16 cellular contexts compared by ENCODE assay signal in genomic region chr2:60463249-60463648, GRCh38.
DNase-seq lines count a peak whose midpoint lies in the region; ATAC-seq, FAIRE-seq and TF ChIP-seq lines count a peak whose summit lies in the region.
"Had no signal": no experiment of that assay in that cellular context is flagged by ENCODE, and none has a peak within 500 bp of the region (broad histone marks: within the 10 kb centered on the region; RNA-seq: fewer than 3 reads in every experiment).

No MANE protein-coding gene starts in this region.

- H2AFZ ChIP-seq in OCI-LY7 (ENCODE audit: low read length): no peak overlapping the region
- H2AFZ ChIP-seq in HepG2 (ENCODE audit: low read length): no peak overlapping the region

- CTCF ChIA-PET in OCI-LY7 (lab: Charles Lee; ENCODE audit: unreplicated experiment) (no interaction called here), HepG2 (lab: Yijun Ruan, JAX; ENCODE audit: low intra/inter-chr PET ratio, low total read pairs) (no interaction called here)
- CTCF ChIA-PET in CD4-positive, alpha-beta T cell (lab: Charles Lee): no interaction called here

- H3K4me2 ChIP-seq in OCI-LY7 (ENCODE audit: low read length) (no peak overlapping the region), HepG2 (ENCODE audit: low read depth, low read length) (no peak overlapping the region)

- H3K9me3 Mint-ChIP-seq in nephron progenitor cell: peaks cover 6% of the 10 kb centered on the region
- no peaks in the 10 kb centered on the region for H3K9me3 Mint-ChIP-seq in CD4-positive, alpha-beta T cell

- ATAC-seq in GM21825 (IDR thresholded peaks at IDR 0.05; ENCODE audit: unreplicated experiment) (no peak), HepG2 (no peak)
- ATAC-seq in CD4-positive, alpha-beta T cell (ENCODE audit: poor library complexity): no peak
- ATAC-seq: gastrocnemius medialis, left lung had no signal

- TF ChIP-seq EP300 in HepG2 (IDR thresholded peaks at IDR 0.05; ENCODE audit: low read depth in 2 of 2, low read length in 2 of 2): no peak
- TF ChIP-seq EP300 in HepG2 (CRISPR knock-in tag; IDR thresholded peaks at IDR 0.05; ENCODE audit: borderline replicate concordance): no peak

- 33% methylated on average over 6 of the region's 6 CpGs for WGBS in HepG2 (ENCODE audit: low lambda C conversion rate)

- no peaks in the 10 kb centered on the region for H3K9me2 ChIP-seq in OCI-LY7 (ENCODE audit: insufficient read depth, low read length)

- BruUV-seq in OCI-LY7 (replicated peaks; lab: Mats Ljungman, UMichigan) (no TSS peak), HepG2 (replicated peaks; lab: Mats Ljungman, UMichigan) (no TSS peak)

- no peak overlapping the region for H3K4me3 Mint-ChIP-seq in nephron progenitor cell
- H3K4me3 Mint-ChIP-seq in CD4-positive, alpha-beta T cell: no peak overlapping the region
- H3K4me3 Mint-ChIP-seq: activated naive CD8-positive, alpha-beta T cell; HFFc6 had no signal

- no peak for FAIRE-seq in HepG2 (lab: Jason Lieb, UNC)
- FAIRE-seq: HTR-8/SVneo had no signal

- no peaks in the 10 kb centered on the region for H3K9me3 ChIP-seq in OCI-LY7 (ENCODE audit: low read length)
- H3K9me3 ChIP-seq in HepG2 (ENCODE audit: low read length): no peaks in the 10 kb centered on the region
- no peaks in the 10 kb centered on the region for H3K9me3 ChIP-seq in CD4-positive, alpha-beta T cell (ENCODE audit: control insufficient read depth, low read length)
- H3K9me3 ChIP-seq: gastrocnemius medialis, left lung, SJCRH30 had no signal

- H3K36me3 ChIP-seq in OCI-LY7 (ENCODE audit: insufficient read depth, low read length) (peaks cover 87% of the 10 kb centered on the region), HepG2 (replicated peaks in 1 of 2; ENCODE audit: control insufficient read depth in 1 of 2, insufficient read depth in 2 of 2, low read length in 2 of 2) (no peaks in the 10 kb centered on the region)
- H3K36me3 ChIP-seq: gastrocnemius medialis had no signal

- no peaks in the 10 kb centered on the region for H3K27me3 Mint-ChIP-seq in nephron progenitor cell (ENCODE audit: low read depth, poor library complexity)
- H3K27me3 Mint-ChIP-seq in CD4-positive, alpha-beta T cell: no peaks in the 10 kb centered on the region
- H3K27me3 Mint-ChIP-seq: activated naive CD8-positive, alpha-beta T cell had no signal

- H3K27ac ChIP-seq in OCI-LY7 (ENCODE audit: low read depth, low read length, poor library complexity, severe bottlenecking) (no peak overlapping the region), HepG2 (ENCODE audit: extremely low read length, insufficient read depth, low read length) (no peak overlapping the region)
- no peak overlapping the region for H3K27ac ChIP-seq in CD4-positive, alpha-beta T cell (ENCODE audit: low read depth, low read length)
- H3K27ac ChIP-seq: gastrocnemius medialis, left lung, SJCRH30 had no signal

- H3K27ac Mint-ChIP-seq in nephron progenitor cell: peak overlapping the region; percentile 82
- no peak overlapping the region for H3K27ac Mint-ChIP-seq in CD4-positive, alpha-beta T cell
- H3K27ac Mint-ChIP-seq: activated naive CD8-positive, alpha-beta T cell; HFFc6 had no signal

- in situ Hi-C loops in HepG2 (cut with HindIII; ENCODE audit: extremely low pct_ligation_motif_present, low pct_unique_long_range_greater_than_20kb): no loop called here

- no peak overlapping the region for H3K4me3 ChIP-seq in OCI-LY7 (ENCODE audit: low read depth, low read length, poor library complexity, severe bottlenecking)
- no peak overlapping the region for H3K4me3 ChIP-seq in HepG2 (replicated peaks in 1 of 3; ENCODE audit: insufficient read depth in 1 of 3, low read depth in 2 of 3, low read length in 3 of 3)
- H3K4me3 ChIP-seq: gastrocnemius medialis, left lung, SJCRH30 had no signal

- H3K9ac ChIP-seq in HepG2 (ENCODE audit: insufficient read depth, low read depth, low read length): no peak overlapping the region

- no peak for TF ChIP-seq RAD21 in HepG2 (CRISPR knock-in tag; IDR thresholded peaks at IDR 0.05)

- no peak for TF ChIP-seq POLR2A in HepG2 (IDR thresholded peaks at IDR 0.05; ENCODE audit: insufficient read depth in 1 of 2, low read depth in 2 of 2, low read length in 2 of 2)

- peaks cover 27% of the 10 kb centered on the region for H3K36me3 Mint-ChIP-seq in nephron progenitor cell (ENCODE audit: low read depth)
- H3K36me3 Mint-ChIP-seq in CD4-positive, alpha-beta T cell (ENCODE audit: low read depth): no peaks in the 10 kb centered on the region
- H3K36me3 Mint-ChIP-seq: activated naive CD8-positive, alpha-beta T cell had no signal

- no peaks in the 10 kb centered on the region for H4K20me1 ChIP-seq in OCI-LY7 (ENCODE audit: insufficient read depth, low read length)
- H4K20me1 ChIP-seq in HepG2 (ENCODE audit: insufficient read depth, low read length): no peaks in the 10 kb centered on the region

- H3K27me3 ChIP-seq in HepG2 (ENCODE audit: control insufficient read depth in 1 of 2, insufficient read depth in 2 of 2, low read length in 2 of 2): no peaks in the 10 kb centered on the region
- no peaks in the 10 kb centered on the region for H3K27me3 ChIP-seq in CD4-positive, alpha-beta T cell (ENCODE audit: control insufficient read depth, insufficient read depth, low read length)
- H3K27me3 ChIP-seq: dorsolateral prefrontal cortex, gastrocnemius medialis, left lung, SJCRH30 had no signal

- intact Hi-C loops in OCI-LY7 (cut with micrococcal nuclease; ENCODE audit: unreplicated experiment) (no loop called here), HepG2 (cut with micrococcal nuclease; ENCODE audit: unreplicated experiment) (no loop called here)
- intact Hi-C loops in CD4-positive, alpha-beta T cell (cut with DNase I, micrococcal nuclease): no loop called here

- TF ChIP-seq CTCF in nephron progenitor cell (IDR thresholded peaks at IDR 0.05): no peak
- TF ChIP-seq CTCF in OCI-LY7 (conservative IDR thresholded peaks at IDR 0.05; ENCODE audit: low read length): no peak
- no peak for TF ChIP-seq CTCF in HepG2 (CRISPR knock-in tag; IDR thresholded peaks at IDR 0.05)
- TF ChIP-seq CTCF in CD4-positive, alpha-beta T cell (IDR thresholded peaks at IDR 0.05): no peak

- DNase-seq in Ammon's horn (ENCODE audit: low spot score) (peak; percentile 64), NCI-H1105 (lab: John Stamatoyannopoulos, UW) (peak; percentile 48), fibroblast of peridontal ligament (ENCODE audit: extremely low read depth) (peak; percentile 73), nephron progenitor cell (no peak), OCI-LY7 (ENCODE audit: low spot score) (no peak), HepG2 (ENCODE audit: low spot score) (no peak)
- no peak for DNase-seq in CD4-positive, alpha-beta T cell
- DNase-seq: gastrocnemius medialis, HFFc6, left lung, NCI-H774 had no signal

- H3K4me1 ChIP-seq in OCI-LY7 (ENCODE audit: insufficient read depth, low read length, poor library complexity, severe bottlenecking) (no peaks in the 10 kb centered on the region), HepG2 (ENCODE audit: insufficient read depth, low read length) (peaks cover 10% of the 10 kb centered on the region)
- H3K4me1 ChIP-seq: gastrocnemius medialis had no signal

- POLR2A ChIA-PET in OCI-LY7 (lab: Charles Lee) (interaction anchor here (0.6 to 1.3 kb wide), 3 partner anchors 11 to 20 kb away, joined by 3 to 4 read pairs (median 3); no protein-coding TSS in a partner anchor), HepG2 (lab: Yijun Ruan, JAX) (no interaction called here)
- POLR2A ChIA-PET in CD4-positive, alpha-beta T cell (lab: Charles Lee): no interaction called here

- H3K79me2 ChIP-seq in OCI-LY7 (ENCODE audit: insufficient read depth, low read depth, low read length) (peaks cover 29% of the 10 kb centered on the region), HepG2 (ENCODE audit: insufficient read depth, low read length) (no peaks in the 10 kb centered on the region)

- H3K4me1 Mint-ChIP-seq in nephron progenitor cell: peaks cover 55% of the 10 kb centered on the region
- no peaks in the 10 kb centered on the region for H3K4me1 Mint-ChIP-seq in CD4-positive, alpha-beta T cell (ENCODE audit: low read depth)

TF ChIP-seq in HepG2, 621 proteins besides CTCF, POLR2A, EP300 and RAD21 (continues in another document):
- no peak for TF ChIP-seq CHD4 (IDR thresholded peaks at IDR 0.05; ENCODE audit: borderline replicate concordance, low read length)
- TF ChIP-seq RXRB (CRISPR knock-in tag; IDR thresholded peaks at IDR 0.05; ENCODE audit: borderline replicate concordance): no peak
- no peak for TF ChIP-seq IKZF4 (CRISPR knock-in tag; IDR thresholded peaks at IDR 0.05; ENCODE audit: borderline replicate concordance, low read depth, not compliant biosample characterization)
- TF ChIP-seq GATAD2A (CRISPR knock-in tag; IDR thresholded peaks at IDR 0.05): no peak
- TF ChIP-seq ZNF775 (CRISPR knock-in tag; IDR thresholded peaks at IDR 0.05; ENCODE audit: borderline replicate concordance): no peak
- no peak for TF ChIP-seq TBP (CRISPR knock-in tag; IDR thresholded peaks at IDR 0.05)
- TF ChIP-seq ZNF678 (CRISPR knock-in tag; IDR thresholded peaks at IDR 0.05): no peak
- no peak for TF ChIP-seq E2F1 (CRISPR knock-in tag; IDR thresholded peaks at IDR 0.05)
- TF ChIP-seq ZNF234 (CRISPR knock-in tag; conservative IDR thresholded peaks at IDR 0.05): no peak
- no peak for TF ChIP-seq ZFAT (CRISPR knock-in tag; conservative IDR thresholded peaks at IDR 0.05)
- no peak for TF ChIP-seq TRIM22 (IDR thresholded peaks at IDR 0.05)
- no peak for TF ChIP-seq FOXP1 (IDR thresholded peaks at IDR 0.05)
- TF ChIP-seq FOXP1 (CRISPR knock-in tag; IDR thresholded peaks at IDR 0.05): no peak
- TF ChIP-seq RARG (CRISPR knock-in tag; IDR thresholded peaks at IDR 0.05; ENCODE audit: low read depth): no peak
- TF ChIP-seq ZNF460 (CRISPR knock-in tag; IDR thresholded peaks at IDR 0.05; ENCODE audit: borderline replicate concordance): no peak

Comparison
In these comparisons a context has a peak if more than half of its experiments do, and no peak if none do; other contexts are left out.
1. DNase-seq: peak in Ammon's horn (single experiment), NCI-H1105 (single experiment) and fibroblast of peridontal ligament (single experiment); none in nephron progenitor cell (single experiment), OCI-LY7 (single experiment), HepG2 (single experiment) and CD4-positive, alpha-beta T cell (0 of 10).